ENCODE assay signal across 24 cellular contexts in the genomic region with DNA sequence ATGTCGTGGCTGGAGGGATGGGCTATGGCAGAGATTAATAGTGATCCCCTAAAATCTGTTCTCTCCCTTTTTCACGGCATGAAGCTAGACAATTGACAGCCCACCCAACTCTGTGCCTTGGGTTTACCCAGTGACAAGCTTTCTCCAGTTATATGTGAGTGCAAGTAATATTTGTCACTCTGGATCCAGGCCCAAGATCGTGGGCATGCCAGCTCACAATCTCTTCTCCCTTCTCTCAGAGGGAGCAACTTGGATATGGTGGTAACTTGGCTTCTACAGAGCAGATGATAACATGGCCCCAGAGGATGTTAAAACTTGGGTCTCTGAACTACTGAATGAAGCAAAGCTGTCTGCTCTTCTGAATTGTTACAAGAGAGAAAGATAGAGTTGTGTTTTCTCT. TPM values are rescaled to one million over a fixed set of nuclear protein-coding genes. Genes with fewer than 3 reads are reported as not detected.
DNase-seq lines count a peak whose midpoint lies in the region; ATAC-seq and TF ChIP-seq lines count a peak whose summit lies in the region.
"Had no signal": no experiment of that assay in that cellular context is flagged by ENCODE, and none has a peak within 500 bp of the region (broad histone marks: within the 10 kb centered on the region; RNA-seq: fewer than 3 reads in every experiment).

No MANE protein-coding gene starts in this region.

- H3K79me2 ChIP-seq in hepatocyte, result no peaks in the 10 kb centered on the region

- no peak overlapping the region for H3K14ac ChIP-seq in mesenchymal stem cell (ENCODE audit: low read length in 2 of 2)

- no peak overlapping the region for H2AFZ ChIP-seq in hepatocyte
- no peak overlapping the region for H2AFZ ChIP-seq in mesenchymal stem cell (ENCODE audit: low read depth, low read length)

- H3K9me2 ChIP-seq in hepatocyte (replicated peaks; ENCODE audit: insufficient read depth), result no peaks in the 10 kb centered on the region

- ATAC-seq in right cardiac atrium, result peak; percentile 56 to 78
- ATAC-seq in thoracic aorta (ENCODE audit: insufficient number of reproducible peaks, low FRiP score, low read depth), result no peak
- ATAC-seq: PC-3 had no signal

- H3K4ac ChIP-seq in mesenchymal stem cell (ENCODE audit: low read depth in 1 of 2, low read length in 2 of 2), result no peak overlapping the region

- H3K4me3 ChIP-seq in right cardiac atrium (ENCODE audit: low read length) (no peak overlapping the region), hepatocyte (no peak overlapping the region), thoracic aorta (peak overlapping the region; percentile 48), mesenchymal stem cell (ENCODE audit: insufficient read depth in 1 of 2, low read depth in 1 of 2, low read length in 2 of 2) (no peak overlapping the region)
- H3K4me3 ChIP-seq: BLaER1, MG63, SJSA1 had no signal

- H3K36me3 ChIP-seq in hepatocyte (replicated peaks; ENCODE audit: insufficient read depth, low read depth), result no peaks in the 10 kb centered on the region
- no peaks in the 10 kb centered on the region for H3K36me3 ChIP-seq in thoracic aorta
- H3K36me3 ChIP-seq in mesenchymal stem cell (ENCODE audit: control insufficient read depth in 1 of 2, insufficient read depth in 2 of 2, low read depth in 1 of 2, low read length in 2 of 2), result no peaks in the 10 kb centered on the region
- H3K36me3 ChIP-seq: BLaER1, MG63, SJSA1 had no signal

- no peak overlapping the region for H2BK12ac ChIP-seq in mesenchymal stem cell (ENCODE audit: low read length in 2 of 2)

- H3K27ac ChIP-seq in right cardiac atrium (ENCODE audit: low read length) (no peak overlapping the region), hepatocyte (no peak overlapping the region), thoracic aorta (peak overlapping the region; percentile 56 to 74), mesenchymal stem cell (ENCODE audit: low read length, poor library complexity, severe bottlenecking) (no peak overlapping the region)
- H3K27ac ChIP-seq: BLaER1, SJSA1 had no signal

- 53% methylated on average over 3 of the region's 3 CpGs for WGBS in right cardiac atrium
- WGBS in hepatocyte (ENCODE audit: low lambda C conversion rate, missing lambda C conversion rate), result 79% methylated on average over 3 of the region's 3 CpGs
- 73% methylated on average over 2 of the region's 3 CpGs for WGBS in mesenchymal stem cell

- no peak overlapping the region for H4K8ac ChIP-seq in mesenchymal stem cell (ENCODE audit: low read length)

- no peak overlapping the region for H3K9ac ChIP-seq in mesenchymal stem cell (ENCODE audit: low read length)
- H3K9ac ChIP-seq: BLaER1 had no signal

- H3K27me3 ChIP-seq in right cardiac atrium (ENCODE audit: control insufficient read depth, insufficient read depth) (no peaks in the 10 kb centered on the region), hepatocyte (no peaks in the 10 kb centered on the region), thoracic aorta (replicated peaks; ENCODE audit: insufficient read depth) (no peaks in the 10 kb centered on the region), mesenchymal stem cell (ENCODE audit: control insufficient read depth in 1 of 2, insufficient read depth in 1 of 2, low read length in 2 of 2) (peaks cover 0 to 9% of the 10 kb centered on the region in 2 experiments)
- H3K27me3 ChIP-seq: BLaER1, SJSA1 had no signal

- TF ChIP-seq CTCF in hepatocyte (IDR thresholded peaks at IDR 0.05; ENCODE audit: poor library complexity) (no peak), thoracic aorta (IDR thresholded peaks at IDR 0.05) (no peak)

- no peak overlapping the region for H3K18ac ChIP-seq in mesenchymal stem cell (ENCODE audit: low read depth in 1 of 2, low read length in 2 of 2)

- DNase-seq in right cardiac atrium, result peak in 1 of 3 donors; percentile 61
- no peak for DNase-seq in cardiac septum (ENCODE audit: low spot score)
- no peak for DNase-seq in hepatocyte (ENCODE audit: low spot score)
- DNase-seq in thoracic aorta (ENCODE audit: low spot score), result no peak
- DNase-seq in mesenchymal stem cell, result no peak
- no peak for DNase-seq in amygdala (lab: John Stamatoyannopoulos, UW)
- no peak for DNase-seq in GOT3 (lab: John Stamatoyannopoulos, UW)
- DNase-seq: CD4-positive, CD25-positive, alpha-beta regulatory T cell; DMS153; DND-41; H7; KBM-7; MG63; NCI-H1105 treated with DMSO at 0.1 percent for 48 hours; NCI-H1930; NCI-H2107; NCI-H446 treated with DMSO at 0.1 percent for 48 hours; NCI-H526; NCI-H82; NK-92 treated with Interleukin-12 subunit alpha and Interleukin-12 subunit beta, amount 100 ng/mL, for 24 hours; PC-3 had no signal

- H4K20me1 ChIP-seq in hepatocyte (ENCODE audit: insufficient read depth, poor library complexity, severe bottlenecking), result no peaks in the 10 kb centered on the region
- H4K20me1 ChIP-seq: BLaER1 had no signal

- H2BK15ac ChIP-seq in mesenchymal stem cell (ENCODE audit: low read depth, poor library complexity, severe bottlenecking), result no peak overlapping the region

- intact Hi-C loops in right cardiac atrium (cut with DNase I) (no loop called here), cardiac septum (cut with DNase I) (no loop called here)

- H2AK5ac ChIP-seq in mesenchymal stem cell (ENCODE audit: low read length, severe bottlenecking), result no peak overlapping the region

- H3K9me3 ChIP-seq in right cardiac atrium (ENCODE audit: control insufficient read depth, low read length) (no peaks in the 10 kb centered on the region), hepatocyte (ENCODE audit: low read depth) (no peaks in the 10 kb centered on the region), thoracic aorta (no peaks in the 10 kb centered on the region), mesenchymal stem cell (ENCODE audit: control insufficient read depth, low read length) (peaks cover 3% of the 10 kb centered on the region)

- no peak overlapping the region for H4K91ac ChIP-seq in mesenchymal stem cell (ENCODE audit: low read length)

- H2BK5ac ChIP-seq in mesenchymal stem cell (ENCODE audit: low read depth, low read length, poor library complexity, severe bottlenecking), result no peak overlapping the region

- H2BK120ac ChIP-seq in mesenchymal stem cell (ENCODE audit: low read depth, low read length), result no peak overlapping the region

- no peaks in the 10 kb centered on the region for H3K79me1 ChIP-seq in mesenchymal stem cell (replicated peaks; ENCODE audit: low read length, poor library complexity, severe bottlenecking)

- no peak overlapping the region for H3K23ac ChIP-seq in mesenchymal stem cell (ENCODE audit: low read length in 2 of 2)

- H3K4me1 ChIP-seq in right cardiac atrium (ENCODE audit: control insufficient read depth, insufficient read depth, low read length) (no peaks in the 10 kb centered on the region), hepatocyte (ENCODE audit: insufficient read depth) (peaks cover 4% of the 10 kb centered on the region), thoracic aorta (ENCODE audit: control insufficient read depth in 1 of 2, low read depth in 2 of 2) (peaks cover 12 to 19% of the 10 kb centered on the region in 2 donors), mesenchymal stem cell (ENCODE audit: control insufficient read depth, insufficient read depth, low read depth, low read length) (no peaks in the 10 kb centered on the region)
- H3K4me1 ChIP-seq: BLaER1, SJSA1 had no signal

- H3K4me2 ChIP-seq in hepatocyte (peak overlapping the region; percentile 69), mesenchymal stem cell (ENCODE audit: low read length, poor library complexity, severe bottlenecking) (no peak overlapping the region)
- H3K4me2 ChIP-seq: BLaER1 had no signal

RNA-seq across cellular contexts. Expression of a gene that starts 20.8 kb away (rescaled TPM):
- total RNA-seq in right cardiac atrium, result 100 to 1,000 TPM in 1 of 4 donors, 10 to 100 TPM in 3; 26.5 to 107 (median 36.5) TPM
- 68.0 TPM for polyA plus RNA-seq in right cardiac atrium
- 42.0 TPM for total RNA-seq in cardiac septum
- 23.2 and 30.7 TPM in 2 replicates for total RNA-seq in hepatocyte
- polyA plus RNA-seq in hepatocyte, result 9.3 and 13.3 TPM in 2 replicates
- total RNA-seq in thoracic aorta, result 1,000 to 10,000 TPM; 1,114 to 1,404 TPM
- 134 TPM for polyA plus RNA-seq in mesenchymal stem cell (2013, experiment 1 of 2)
- 133 TPM for polyA plus RNA-seq in mesenchymal stem cell (2013, experiment 2 of 2)
- total RNA-seq: LHCN-M2 had no signal
- polyA plus RNA-seq: CD4-positive, CD25-positive, alpha-beta regulatory T cell had no signal

Comparison
In these comparisons a context has a peak if more than half of its experiments do, and no peak if none do; other contexts are left out.
1. H3K27ac ChIP-seq: peak in thoracic aorta (2 of 2); none in right cardiac atrium (single experiment), hepatocyte (single experiment) and mesenchymal stem cell (single experiment).
2. RNA of a gene that starts 20.8 kb away (total RNA-seq): 1,114 to 1,404 TPM in thoracic aorta; 26.5 to 107 TPM in right cardiac atrium, 42.0 TPM in cardiac septum (single experiment) and 23.2 to 30.7 TPM in hepatocyte; every median in the first group is over 10 times any median in the second.